15 cellular contexts compared by ENCODE assay signal in genomic region chr1:184330884-184331283, GRCh38.
"Had no signal": no experiment of that assay in that cellular context is flagged by ENCODE, and none has a peak within 500 bp of the region (broad histone marks: within the 10 kb centered on the region; RNA-seq: fewer than 3 reads in every experiment).

No MANE protein-coding gene starts in this region.

- H3K9me3 ChIP-seq: colonic mucosa, uterus had no signal

- H3K4me3 ChIP-seq: colonic mucosa, tibial nerve, uterus had no signal

- H3K4me3 Mint-ChIP-seq: activated naive CD8-positive, alpha-beta T cell; central memory CD8-positive, alpha-beta T cell; naive thymus-derived CD8-positive, alpha-beta T cell; T-helper 17 cell had no signal

- H3K27ac Mint-ChIP-seq: activated naive CD8-positive, alpha-beta T cell; naive thymus-derived CD8-positive, alpha-beta T cell; T-helper 17 cell had no signal

- DNase-seq: activated CD4-positive, CD25-positive, alpha-beta regulatory T cell treated with anti-CD3 and anti-CD28 coated beads, Interleukin-2, amount 50 U/mL, for 72 hours; mesendoderm; naive thymus-derived CD8-positive, alpha-beta T cell; posterior cingulate gyrus; stimulated activated CD4-positive, alpha-beta T cell treated with anti-CD3 and anti-CD28 coated beads, Interleukin-12 subunit alpha, Interleukin-12 subunit beta, amount 100 ng/mL, for 4 hours; stimulated activated CD4-positive, alpha-beta T cell treated with anti-CD3 and anti-CD28 coated beads, Interleukin-1b, Interleukin-23, amount 100 ng/mL, for 48 hours; stimulated activated naive CD4-positive, alpha-beta T cell treated with Interleukin-2 at 50 U/mL for 16 hours; substantia nigra; T-helper 17 cell had no signal

- H3K9me3 Mint-ChIP-seq: central memory CD8-positive, alpha-beta T cell had no signal

- H3K4me1 Mint-ChIP-seq: central memory CD8-positive, alpha-beta T cell; naive thymus-derived CD8-positive, alpha-beta T cell; T-helper 17 cell had no signal

- H3K27ac ChIP-seq: colonic mucosa, uterus, VCaP had no signal

- H3K36me3 Mint-ChIP-seq: activated naive CD8-positive, alpha-beta T cell had no signal

- ATAC-seq: naive thymus-derived CD8-positive, alpha-beta T cell; T-helper 17 cell had no signal

- H3K4me1 ChIP-seq: colonic mucosa, uterus had no signal

- H3K27me3 ChIP-seq: colonic mucosa, tibial nerve, uterus had no signal

- H3K36me3 ChIP-seq: colonic mucosa, tibial nerve, uterus had no signal
